17 cellular contexts compared by ENCODE assay signal in the genomic region with DNA sequence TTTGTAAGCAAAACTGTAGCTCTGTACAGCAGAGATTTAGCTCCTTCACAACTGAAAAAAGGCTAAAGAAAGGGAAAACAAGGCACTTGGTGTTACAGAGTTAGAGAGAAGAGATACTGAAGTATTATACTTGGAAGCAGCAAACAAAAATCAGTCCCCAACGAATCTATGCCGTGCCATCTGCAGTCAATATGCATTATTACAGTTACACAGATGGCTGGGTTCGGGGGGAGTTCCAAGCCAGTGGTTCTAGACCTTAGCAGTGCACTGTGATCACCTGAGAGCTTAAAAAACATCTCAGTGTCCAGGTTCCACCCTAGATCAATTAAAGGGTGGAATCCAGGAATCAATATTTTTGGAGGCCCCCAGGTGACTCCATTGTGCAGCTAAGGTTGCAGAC.
DNase-seq lines count a peak whose midpoint lies in the region; ATAC-seq and TF ChIP-seq lines count a peak whose summit lies in the region.
"Had no signal": no experiment of that assay in that cellular context is flagged by ENCODE, and none has a peak within 500 bp of the region (broad histone marks: within the 10 kb centered on the region; RNA-seq: fewer than 3 reads in every experiment).

No MANE protein-coding gene starts in this region.

- no peaks in the 10 kb centered on the region for H3K27me3 Mint-ChIP-seq in osteocyte (ENCODE audit: unreplicated experiment)
- H3K27me3 Mint-ChIP-seq: CD8-positive, alpha-beta memory T cell had no signal

- H3K4me3 ChIP-seq in GM12865 (ENCODE audit: low read depth, low read length), result no peak overlapping the region
- H3K4me3 ChIP-seq in Karpas-422 (ENCODE audit: low read length), result no peak overlapping the region
- H3K4me3 ChIP-seq in SU-DHL-6 (ENCODE audit: insufficient read depth, low read length, poor library complexity, severe bottlenecking), result peak overlapping the region; percentile 27
- no peak overlapping the region for H3K4me3 ChIP-seq in thyroid gland (replicated peaks in 1 of 3)
- H3K4me3 ChIP-seq: K562 had no signal

- H3K79me2 ChIP-seq in Karpas-422 (ENCODE audit: low read length) (no peaks in the 10 kb centered on the region), SU-DHL-6 (ENCODE audit: insufficient read depth, low read length) (no peaks in the 10 kb centered on the region)

- WGBS in thyroid gland, 2 donors, result 53 to 64% methylated on average over 3 of the region's 3 CpGs

- DNase-seq in GM12865 (ENCODE audit: low read depth) (peak; percentile 65), Karpas-422 (no peak), thyroid gland (no peak), osteocyte (ENCODE audit: extremely low spot score, unreplicated experiment) (no peak)
- DNase-seq in activated CD4-positive, alpha-beta T cell treated with anti-CD3 and anti-CD28 coated beads, Interleukin-2, amount 50 U/mL, for 4 hours, result no peak
- DNase-seq: C1 segment of cervical spinal cord; CD8-positive, alpha-beta memory T cell; DMS79; NCI-H1417; NCI-H1930; NCI-H446; RPMI8226; SIG-M5 had no signal

- H3K4me1 Mint-ChIP-seq in osteocyte (ENCODE audit: unreplicated experiment), result no peaks in the 10 kb centered on the region
- H3K4me1 Mint-ChIP-seq: CD8-positive, alpha-beta memory T cell had no signal

- no peak overlapping the region for H3K4me2 ChIP-seq in Karpas-422 (ENCODE audit: low read depth, low read length, poor library complexity, severe bottlenecking)
- peak overlapping the region; percentile 96 for H3K4me2 ChIP-seq in SU-DHL-6 (ENCODE audit: low read depth, low read length, poor library complexity, severe bottlenecking)

- H3K27ac ChIP-seq in Karpas-422 (ENCODE audit: low read length), result peak overlapping the region; percentile 90
- peak overlapping the region; percentile 100 for H3K27ac ChIP-seq in SU-DHL-6 (ENCODE audit: low read depth, low read length)
- H3K27ac ChIP-seq in thyroid gland, result peak overlapping the region in 2 of 3 donors; percentile 54 to 68

- intact Hi-C loops in thyroid gland (cut with DNase I), result no loop called here

- H3K9ac ChIP-seq in Karpas-422 (ENCODE audit: low read length), result no peak overlapping the region
- peak overlapping the region; percentile 85 for H3K9ac ChIP-seq in SU-DHL-6 (ENCODE audit: low read length)

- no peak for TF ChIP-seq POLR2A in thyroid gland (IDR thresholded peaks at IDR 0.05)

- H3K36me3 Mint-ChIP-seq in osteocyte (ENCODE audit: unreplicated experiment), result no peaks in the 10 kb centered on the region
- H3K36me3 Mint-ChIP-seq: CD8-positive, alpha-beta memory T cell had no signal

- H2AFZ ChIP-seq in Karpas-422 (ENCODE audit: low read length), result no peak overlapping the region
- no peak overlapping the region for H2AFZ ChIP-seq in SU-DHL-6 (ENCODE audit: low read depth, low read length, severe bottlenecking)

- H3K36me3 ChIP-seq in Karpas-422 (ENCODE audit: insufficient read depth, low read length), result no peaks in the 10 kb centered on the region
- H3K36me3 ChIP-seq in SU-DHL-6 (ENCODE audit: low read length), result 0 out of 2 replicates have a peak, but pooled peaks cover 3% of the 10 kb centered on the region
- no peaks in the 10 kb centered on the region for H3K36me3 ChIP-seq in thyroid gland

- no peak overlapping the region for H3K4me3 Mint-ChIP-seq in osteocyte (ENCODE audit: unreplicated experiment)
- H3K4me3 Mint-ChIP-seq: CD8-positive, alpha-beta memory T cell; T-helper 1 cell treated with Interleukin-12 subunit alpha and Interleukin-12 subunit beta and Interleukin-4 antibody, amounts not matched to agents 30 μg/mL and 1 μg/mL, for 36 hours had no signal

- peaks cover 24% of the 10 kb centered on the region for H3F3A ChIP-seq in SU-DHL-6 (ENCODE audit: insufficient read depth)

- H3K27me3 ChIP-seq in Karpas-422 (ENCODE audit: low read length), result no peaks in the 10 kb centered on the region
- no peaks in the 10 kb centered on the region for H3K27me3 ChIP-seq in SU-DHL-6 (ENCODE audit: low read length)
- no peaks in the 10 kb centered on the region for H3K27me3 ChIP-seq in thyroid gland

- H3K9me3 ChIP-seq in Karpas-422 (ENCODE audit: low read length) (peaks cover 7% of the 10 kb centered on the region), SU-DHL-6 (ENCODE audit: insufficient read depth, low read length) (no peaks in the 10 kb centered on the region; the same call in 1 of the 2 replicates), thyroid gland (no peaks in the 10 kb centered on the region)

- no peak for ATAC-seq in GM19395 (IDR thresholded peaks at IDR 0.05; ENCODE audit: unreplicated experiment)
- ATAC-seq: K562 had no signal

- H4K20me1 ChIP-seq in Karpas-422 (ENCODE audit: insufficient read depth, low read depth, low read length) (no peaks in the 10 kb centered on the region), SU-DHL-6 (ENCODE audit: low read depth, low read length) (no peaks in the 10 kb centered on the region)

- H3K9me2 ChIP-seq in Karpas-422 (replicated peaks; ENCODE audit: insufficient read depth, low read length) (no peaks in the 10 kb centered on the region), SU-DHL-6 (replicated peaks; ENCODE audit: insufficient read depth, low read length) (no peaks in the 10 kb centered on the region)

- H3K27ac Mint-ChIP-seq in osteocyte (ENCODE audit: unreplicated experiment), result no peak overlapping the region
- H3K27ac Mint-ChIP-seq: CD8-positive, alpha-beta memory T cell; T-helper 1 cell treated with Interleukin-12 subunit alpha and Interleukin-12 subunit beta and Interleukin-4 antibody, amounts not matched to agents 30 μg/mL and 1 μg/mL, for 36 hours had no signal

- TF ChIP-seq CTCF in GM12865 (IDR thresholded peaks at IDR 0.05; ENCODE audit: insufficient read depth, low read depth, low read length, missing control alignments) (no peak), SU-DHL-6 (IDR thresholded peaks at IDR 0.05; ENCODE audit: insufficient read depth, low read length, poor library complexity, severe bottlenecking) (no peak), thyroid gland (IDR thresholded peaks at IDR 0.05) (no peak), osteocyte (IDR thresholded peaks at IDR 0.05) (no peak)

- peaks cover 21% of the 10 kb centered on the region for H3K9me3 Mint-ChIP-seq in osteocyte (ENCODE audit: unreplicated experiment)

- H3K4me1 ChIP-seq in Karpas-422 (ENCODE audit: low read length) (peaks cover 25% of the 10 kb centered on the region), thyroid gland (peaks cover 10 to 22% of the 10 kb centered on the region in 2 donors)
